ENCODE assay signal across 9 cellular contexts in the genomic region with DNA sequence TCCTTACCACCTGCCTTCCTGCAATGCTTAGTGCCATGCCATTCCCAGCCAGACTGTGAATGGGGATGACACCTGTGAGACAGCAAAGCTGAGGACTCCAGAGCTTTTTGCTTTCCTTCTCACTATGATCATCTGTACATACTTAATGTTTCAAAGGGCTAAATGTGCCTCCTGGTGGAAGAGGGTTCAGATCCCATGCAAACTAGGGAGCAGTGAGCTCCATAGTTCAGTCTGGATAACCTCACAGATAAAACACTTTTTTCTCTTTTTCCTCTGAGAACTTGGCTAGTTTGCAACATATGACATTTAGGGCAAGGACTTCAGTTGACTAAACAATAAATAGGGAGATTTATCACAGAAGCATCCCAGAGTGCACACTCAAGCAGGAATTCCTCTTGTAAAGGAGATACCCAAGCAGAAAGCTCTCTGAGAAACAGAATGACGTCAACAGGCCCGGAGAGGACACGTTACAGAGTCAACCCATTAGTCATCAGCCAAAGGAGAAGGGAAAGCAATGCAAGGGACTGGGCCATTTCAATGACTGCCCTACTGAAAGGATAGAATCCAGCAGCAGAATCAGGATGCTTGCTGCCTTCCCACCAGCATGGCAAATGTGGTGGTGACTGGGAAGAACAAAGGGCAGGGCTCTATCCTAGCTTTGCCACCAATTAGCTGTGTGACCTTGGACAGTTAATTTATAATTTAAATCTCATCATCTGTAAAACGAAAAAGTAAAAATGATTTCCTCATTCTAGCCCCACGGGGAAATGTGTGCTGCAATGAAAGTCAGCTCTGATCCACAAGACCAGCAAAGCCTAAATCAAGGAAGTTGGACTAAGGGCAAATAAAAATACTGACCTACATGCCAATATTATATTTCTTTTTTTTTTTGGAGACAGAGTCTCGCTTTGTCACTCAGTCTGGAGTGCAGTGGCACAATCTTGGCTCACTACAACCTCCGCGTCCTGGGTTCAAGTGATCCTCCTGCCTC.
DNase-seq lines count a peak whose midpoint lies in the region; ATAC-seq, FAIRE-seq and TF ChIP-seq lines count a peak whose summit lies in the region.
"Had no signal": no experiment of that assay in that cellular context is flagged by ENCODE, and none has a peak within 500 bp of the region (broad histone marks: within the 10 kb centered on the region; RNA-seq: fewer than 3 reads in every experiment).

No MANE protein-coding gene starts in this region.

- in situ Hi-C loops in HepG2 (cut with HindIII; ENCODE audit: extremely low pct_ligation_motif_present, low pct_unique_long_range_greater_than_20kb), result no loop called here

- TF ChIP-seq POLR2A in HepG2 (IDR thresholded peaks at IDR 0.05; ENCODE audit: insufficient read depth in 1 of 2, low read depth in 2 of 2, low read length in 2 of 2), result no peak

- no peak overlapping the region for H3K9ac ChIP-seq in liver (ENCODE audit: low read depth in 1 of 2, low read length in 2 of 2)
- H3K9ac ChIP-seq in HepG2 (ENCODE audit: insufficient read depth, low read depth, low read length), result no peak overlapping the region

- TF ChIP-seq CTCF in liver (IDR thresholded peaks at IDR 0.05; ENCODE audit: low read depth, low read length, missing input control) (no peak), HepG2 (CRISPR knock-in tag; IDR thresholded peaks at IDR 0.05) (no peak)

- TF ChIP-seq RAD21 in liver (IDR thresholded peaks at IDR 0.05), result peak; percentile 18 to 46
- no peak for TF ChIP-seq RAD21 in HepG2 (CRISPR knock-in tag; IDR thresholded peaks at IDR 0.05)

- ATAC-seq in HepG2, result no peak
- no peak for ATAC-seq in GM21423 (IDR thresholded peaks at IDR 0.05; ENCODE audit: unreplicated experiment)
- no peak for ATAC-seq in HG03378 (IDR thresholded peaks at IDR 0.05; ENCODE audit: unreplicated experiment)
- no peak for ATAC-seq in HG02623 (IDR thresholded peaks at IDR 0.05; ENCODE audit: unreplicated experiment)

- no peaks in the 10 kb centered on the region for H3K27me3 ChIP-seq in liver (ENCODE audit: control insufficient read depth in 4 of 4, insufficient read depth in 4 of 4, low read length in 3 of 4)
- H3K27me3 ChIP-seq in HepG2 (ENCODE audit: control insufficient read depth in 1 of 2, insufficient read depth in 2 of 2, low read length in 2 of 2), result no peaks in the 10 kb centered on the region

- H4K20me1 ChIP-seq in HepG2 (ENCODE audit: insufficient read depth, low read length), result no peaks in the 10 kb centered on the region

- H3K4me1 ChIP-seq in liver (ENCODE audit: control insufficient read depth in 4 of 4, insufficient read depth in 4 of 4, low read length in 3 of 4) (no peaks in the 10 kb centered on the region), HepG2 (ENCODE audit: insufficient read depth, low read length) (peaks cover 5% of the 10 kb centered on the region), mesodermal cell (ENCODE audit: control insufficient read depth, insufficient read depth, low read length, poor library complexity, severe bottlenecking) (peaks cover 26% of the 10 kb centered on the region)

- intact Hi-C loops in HepG2 (cut with micrococcal nuclease; ENCODE audit: unreplicated experiment), result no loop called here

- no peak for DNase-seq in HepG2 (ENCODE audit: low spot score)
- DNase-seq in dedifferentiated amniotic fluid mesenchymal stem cell (ENCODE audit: extremely low spot score), result peak; percentile 93
- no peak for DNase-seq in NCI-H146 (lab: John Stamatoyannopoulos, UW)

- POLR2A ChIA-PET in HepG2 (lab: Yijun Ruan, JAX), result no interaction called here

- H3K4me3 ChIP-seq in liver (ENCODE audit: low read depth in 1 of 3, low read length in 3 of 3), result no peak overlapping the region
- H3K4me3 ChIP-seq in HepG2 (replicated peaks in 1 of 3; ENCODE audit: insufficient read depth in 1 of 3, low read depth in 2 of 3, low read length in 3 of 3), result no peak overlapping the region
- no peak overlapping the region for H3K4me3 ChIP-seq in mesodermal cell (ENCODE audit: extremely low read depth, insufficient read depth, low read length, poor library complexity, severe bottlenecking)

- peaks cover 3 to 55% (median 39%) of the 10 kb centered on the region in 4 donors for H3K36me3 ChIP-seq in liver (ENCODE audit: control insufficient read depth in 4 of 4, insufficient read depth in 3 of 4, low read depth in 1 of 4, low read length in 3 of 4)
- H3K36me3 ChIP-seq in HepG2 (replicated peaks in 1 of 2; ENCODE audit: control insufficient read depth in 1 of 2, insufficient read depth in 2 of 2, low read length in 2 of 2), result peaks cover 22 to 42% of the 10 kb centered on the region in 2 experiments; a peak in 4 of 5 replicates
- peaks cover 63% of the 10 kb centered on the region for H3K36me3 ChIP-seq in mesodermal cell (ENCODE audit: control insufficient read depth, insufficient read depth, low read length)

- H3K9me3 ChIP-seq in liver (ENCODE audit: control insufficient read depth in 4 of 4, low read length in 3 of 4) (no peaks in the 10 kb centered on the region), HepG2 (ENCODE audit: low read length) (no peaks in the 10 kb centered on the region), mesodermal cell (ENCODE audit: control insufficient read depth, low read length) (no peaks in the 10 kb centered on the region)

- CTCF ChIA-PET in HepG2 (lab: Yijun Ruan, JAX; ENCODE audit: low intra/inter-chr PET ratio, low total read pairs), result no interaction called here

- H3K27ac ChIP-seq in liver (ENCODE audit: low read depth in 1 of 2, low read length in 2 of 2), result peak overlapping the region; percentile 31 to 59
- H3K27ac ChIP-seq in HepG2 (ENCODE audit: extremely low read length, insufficient read depth, low read length), result no peak overlapping the region
- peak overlapping the region; percentile 57 for H3K27ac ChIP-seq in mesodermal cell (ENCODE audit: low read depth, low read length, severe bottlenecking)
- H3K27ac ChIP-seq: C4-2B had no signal

- no TSS peak for BruUV-seq in HepG2 (replicated peaks; lab: Mats Ljungman, UMichigan)

- no peak overlapping the region for H3K4me2 ChIP-seq in HepG2 (ENCODE audit: low read depth, low read length)

- no peak for TF ChIP-seq EP300 in HepG2 (IDR thresholded peaks at IDR 0.05; ENCODE audit: low read depth in 2 of 2, low read length in 2 of 2)
- TF ChIP-seq EP300 in HepG2 (CRISPR knock-in tag; IDR thresholded peaks at IDR 0.05; ENCODE audit: borderline replicate concordance), result no peak

- no peaks in the 10 kb centered on the region for H3K79me2 ChIP-seq in HepG2 (ENCODE audit: insufficient read depth, low read length)

- 85% methylated on average over 8 of the region's 8 CpGs for WGBS in liver
- 96% methylated on average over 8 of the region's 8 CpGs for WGBS in HepG2 (ENCODE audit: low lambda C conversion rate)
- WGBS in mesodermal cell (ENCODE audit: insufficient coverage in 2 of 2), 2 experiments, result 85 to 89% methylated on average over 6 of the region's 8 CpGs

- no peak for FAIRE-seq in HepG2 (lab: Jason Lieb, UNC)

- no peak overlapping the region for H2AFZ ChIP-seq in HepG2 (ENCODE audit: low read length)

TF ChIP-seq in liver, 16 proteins besides CTCF, POLR2A, EP300 and RAD21:
- TF ChIP-seq JUND (IDR thresholded peaks at IDR 0.05) (peak in 1 of 2 donors; percentile 42), FOXA2 (IDR thresholded peaks at IDR 0.05) (no peak), NR2F2 (IDR thresholded peaks at IDR 0.05) (peak; percentile 27), RXRA (IDR thresholded peaks at IDR 0.05) (no peak)
TF ChIP-seq in liver: peak in this region for 2.

TF ChIP-seq in HepG2, 621 proteins besides CTCF, POLR2A, EP300 and RAD21 (continues in another document):
- no peak for TF ChIP-seq HNF4G (IDR thresholded peaks at IDR 0.05; ENCODE audit: borderline replicate concordance, low read depth, low read length)
- no peak for TF ChIP-seq HNF4G (CRISPR knock-in tag; IDR thresholded peaks at IDR 0.05; ENCODE audit: borderline replicate concordance, low read depth)
- TF ChIP-seq GPN1 (CRISPR knock-in tag; IDR thresholded peaks at IDR 0.05; ENCODE audit: borderline replicate concordance), result no peak
- TF ChIP-seq EEA1 (CRISPR knock-in tag; IDR thresholded peaks at IDR 0.05; ENCODE audit: borderline replicate concordance), result no peak
- no peak for TF ChIP-seq JUNB (CRISPR knock-in tag; IDR thresholded peaks at IDR 0.05; ENCODE audit: borderline replicate concordance)
- no peak for TF ChIP-seq ATRX (CRISPR knock-in tag; IDR thresholded peaks at IDR 0.05; ENCODE audit: borderline replicate concordance)
- TF ChIP-seq ZBTB49 (CRISPR knock-in tag; IDR thresholded peaks at IDR 0.05; ENCODE audit: borderline replicate concordance), result no peak
- TF ChIP-seq SRSF9 (IDR thresholded peaks at IDR 0.05; ENCODE audit: borderline replicate concordance, insufficient read depth, low read depth, low read length, poor library complexity, severe bottlenecking), result no peak
- TF ChIP-seq NFYB (CRISPR knock-in tag; IDR thresholded peaks at IDR 0.05), result no peak
- no peak for TF ChIP-seq PRPF4 (IDR thresholded peaks at IDR 0.05; ENCODE audit: low read depth, low read length, poor library complexity, severe bottlenecking)
